Comparison of ENCODE assay signal across 17 cellular contexts in the genomic region with DNA sequence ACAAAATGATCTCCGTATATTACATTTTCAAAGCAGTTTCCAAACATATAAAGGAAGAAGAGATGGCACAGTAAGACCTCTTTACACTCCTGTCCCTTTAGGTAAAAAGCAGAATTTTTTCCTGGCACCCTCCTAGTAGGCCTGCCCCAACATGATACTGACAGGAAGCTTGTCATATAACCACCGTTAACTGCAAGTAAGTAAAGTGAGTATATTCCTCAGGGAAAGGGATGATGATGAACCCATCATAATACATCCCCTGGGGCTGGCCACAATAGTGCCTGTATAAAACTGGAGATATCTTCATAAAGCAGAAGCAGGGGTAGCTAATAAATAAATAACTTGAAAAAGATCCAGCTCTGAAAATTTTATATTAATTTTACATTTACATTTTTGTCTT.
A peak's percentile ranks its signal among the peaks of the same experiment; 100 is the strongest.
DNase-seq lines count a peak whose midpoint lies in the region; ATAC-seq, FAIRE-seq and TF ChIP-seq lines count a peak whose summit lies in the region.
"Had no signal": no experiment of that assay in that cellular context is flagged by ENCODE, and none has a peak within 500 bp of the region (broad histone marks: within the 10 kb centered on the region; RNA-seq: fewer than 3 reads in every experiment).

No MANE protein-coding gene starts in this region.

- peak; percentile 99 for ATAC-seq in foreskin keratinocyte
- ATAC-seq: A549, HepG2 had no signal

- peak; percentile 19 for DNase-seq in NCI-H1105 treated with DMSO at 0.1 percent for 48 hours (lab: John Stamatoyannopoulos, UW)
- no peak for DNase-seq in NCI-H1105 (lab: John Stamatoyannopoulos, UW)
- peak; percentile 3 for DNase-seq in HPDE6-E6E7 (ENCODE audit: extremely low spot score)
- peak; percentile 65 for DNase-seq in bronchial epithelial cell (ENCODE audit: low read depth)
- DNase-seq in foreskin keratinocyte, result peak; percentile 51 to 82
- no peak for DNase-seq in T-helper 2 cell
- DNase-seq in AML-193 (lab: John Stamatoyannopoulos, UW), result no peak
- DNase-seq: CD4-positive, alpha-beta memory T cell; DMS153; DMS79; GDM1; H9 had no signal

- FAIRE-seq in bronchial epithelial cell (lab: Jason Lieb, UNC), result no peak
- FAIRE-seq: A549, H1, HepG2 had no signal

- TF ChIP-seq CTCF in bronchial epithelial cell (IDR thresholded peaks at IDR 0.05; ENCODE audit: insufficient read depth, low read length, severe bottlenecking) (no peak), foreskin keratinocyte (conservative IDR thresholded peaks at IDR 0.05) (no peak)

- no peak overlapping the region for H3K4me3 ChIP-seq in bronchial epithelial cell (ENCODE audit: low read depth, low read length)
- H3K4me3 ChIP-seq: A549, BLaER1 had no signal

- H3K36me3 ChIP-seq in bronchial epithelial cell (ENCODE audit: control insufficient read depth, insufficient read depth, low read length), result no peaks in the 10 kb centered on the region
- H3K36me3 ChIP-seq: BLaER1 had no signal

- H3K4me1 ChIP-seq in foreskin keratinocyte, result peaks cover 8% of the 10 kb centered on the region
- H3K4me1 ChIP-seq: A549 had no signal

- H3K27me3 ChIP-seq in bronchial epithelial cell (ENCODE audit: control insufficient read depth, insufficient read depth, low read length), result no peaks in the 10 kb centered on the region
- no peaks in the 10 kb centered on the region for H3K27me3 ChIP-seq in foreskin keratinocyte
- H3K27me3 ChIP-seq: BLaER1 had no signal

- no peak overlapping the region for H3K27ac ChIP-seq in foreskin keratinocyte
- H3K27ac ChIP-seq: 22Rv1, A549, BLaER1 had no signal

Comparison
In these comparisons a context has a peak if more than half of its experiments do, and no peak if none do; other contexts are left out.
1. DNase-seq: peak in NCI-H1105 treated with DMSO at 0.1 percent for 48 hours (single experiment), HPDE6-E6E7 (single experiment), bronchial epithelial cell (single experiment) and foreskin keratinocyte (2 of 2); none in NCI-H1105 (single experiment), T-helper 2 cell (0 of 5) and AML-193 (0 of 2).